22 cellular contexts compared by ENCODE assay signal in genomic region chr6:170038251-170038650, GRCh38.
DNase-seq lines count a peak whose midpoint lies in the region; ATAC-seq and TF ChIP-seq lines count a peak whose summit lies in the region.
"Had no signal": no experiment of that assay in that cellular context is flagged by ENCODE, and none has a peak within 500 bp of the region (broad histone marks: within the 10 kb centered on the region; RNA-seq: fewer than 3 reads in every experiment).

No MANE protein-coding gene starts in this region.

- TF ChIP-seq EP300 in stomach (IDR thresholded peaks at IDR 0.05) = no peak

- intact Hi-C loops in MCF 10A (cut with micrococcal nuclease) (no loop called here), stomach (cut with DNase I; ENCODE audit: low total_unique reads) (no loop called here)

- H3K9ac ChIP-seq in HUES64 (ENCODE audit: low read depth, low read length) = no peak overlapping the region

- H3K9me3 Mint-ChIP-seq in MCF 10A (ENCODE audit: unreplicated experiment) = peaks cover 8% of the 10 kb centered on the region

- TF ChIP-seq CTCF in MCF 10A (IDR thresholded peaks at IDR 0.05; ENCODE audit: unreplicated experiment) (no peak), stomach (IDR thresholded peaks at IDR 0.05) (no peak)

- no peaks in the 10 kb centered on the region for H3K36me3 ChIP-seq in HUES64 (ENCODE audit: insufficient read depth, low read length)
- H3K36me3 ChIP-seq in stomach = no peaks in the 10 kb centered on the region
- H3K36me3 ChIP-seq: esophagus muscularis mucosa, SJCRH30 had no signal

- WGBS in HUES64 = 60% methylated on average over 7 of the region's 7 CpGs
- 71 to 90% (median 75%) methylated on average over 5 to 7 of the region's 7 CpGs for WGBS in stomach, 5 donors

- H3K36me3 Mint-ChIP-seq in MCF 10A (ENCODE audit: insufficient read depth, unreplicated experiment) = no peaks in the 10 kb centered on the region

- in situ Hi-C loops in KBM-7 (cut with MboI; ENCODE audit: low pct_unique_long_range_greater_than_20kb, low sequenced_read_pairs) = no loop called here

- H3K27me3 Mint-ChIP-seq in MCF 10A (ENCODE audit: insufficient read depth, unreplicated experiment) = no peaks in the 10 kb centered on the region

- H3K27ac ChIP-seq in HUES64 (ENCODE audit: low read depth, low read length) (peak overlapping the region; percentile 24; the same call in 1 of the 2 replicates), stomach (peak overlapping the region; percentile 38 to 65 (median 52))
- H3K27ac ChIP-seq: HL-60, SJCRH30 had no signal

- no peaks in the 10 kb centered on the region for H3K4me1 Mint-ChIP-seq in MCF 10A (ENCODE audit: insufficient read depth, unreplicated experiment)
- H3K4me1 Mint-ChIP-seq: activated B cell treated with CpG ODN at 0.5 μM for 24 hours; activated naive CD8-positive, alpha-beta T cell treated with anti-CD3 and anti-CD28 coated beads, Interleukin-2, amount 50 U/mL, for 24 hours; immature natural killer cell; memory B cell had no signal

- TF ChIP-seq POLR2A in stomach (IDR thresholded peaks at IDR 0.05) = no peak

- H3K27ac Mint-ChIP-seq in MCF 10A (ENCODE audit: low read depth, unreplicated experiment) = peak overlapping the region; percentile 57
- H3K27ac Mint-ChIP-seq: activated B cell treated with CpG ODN at 0.5 μM for 24 hours; activated naive CD8-positive, alpha-beta T cell treated with anti-CD3 and anti-CD28 coated beads, Interleukin-2, amount 50 U/mL, for 24 hours; activated T-cell treated with anti-CD3 and anti-CD28 coated beads, Interleukin-2, amount 50 U/mL, for 72 hours; immature natural killer cell; memory B cell; nephron had no signal

- POLR2A ChIA-PET in MCF 10A (lab: Yijun Ruan, JAX) = no interaction called here

- H3K27me3 ChIP-seq in HUES64 (ENCODE audit: insufficient read depth, low read length) (no peaks in the 10 kb centered on the region), stomach (no peaks in the 10 kb centered on the region)
- H3K27me3 ChIP-seq: esophagus muscularis mucosa, SJCRH30 had no signal

- CTCF ChIA-PET in MCF 10A (lab: Yijun Ruan, JAX) = interaction anchor here (0.6 kb wide), 1 partner anchor 9 kb away, joined by 3 read pairs; no protein-coding TSS in a partner anchor

- no peak overlapping the region for H3K4me3 Mint-ChIP-seq in MCF 10A (ENCODE audit: unreplicated experiment)
- H3K4me3 Mint-ChIP-seq: activated B cell treated with CpG ODN at 0.5 μM for 24 hours; activated naive CD8-positive, alpha-beta T cell treated with anti-CD3 and anti-CD28 coated beads, Interleukin-2, amount 50 U/mL, for 24 hours; activated T-cell treated with anti-CD3 and anti-CD28 coated beads, Interleukin-2, amount 50 U/mL, for 72 hours; immature natural killer cell; memory B cell; nephron had no signal

- H3K4me1 ChIP-seq in HUES64 (ENCODE audit: insufficient read depth, low read length) = peaks cover 40% of the 10 kb centered on the region
- no peaks in the 10 kb centered on the region for H3K4me1 ChIP-seq in stomach
- H3K4me1 ChIP-seq: SJCRH30 had no signal

- H3K9me3 ChIP-seq in HUES64 (ENCODE audit: insufficient read depth, low read depth, low read length) (peaks cover 6% of the 10 kb centered on the region; the same call in 1 of the 2 replicates), stomach (peaks cover 3 to 9% (median 4%) of the 10 kb centered on the region in 4 donors)
- H3K9me3 ChIP-seq: SJCRH30 had no signal

- DNase-seq in MCF 10A (ENCODE audit: unreplicated experiment) = no peak
- DNase-seq in left lobe of liver (ENCODE audit: low spot score) = peak; percentile 29
- DNase-seq in stomach = peak; percentile 24
- no peak for DNase-seq in NCI-H1105 treated with DMSO at 0.1 percent for 48 hours (lab: John Stamatoyannopoulos, UW)
- DNase-seq in KBM-7 = no peak
- DNase-seq in NCI-H1694 (lab: John Stamatoyannopoulos, UW) = no peak
- DNase-seq: activated B cell treated with CpG ODN at 0.5 μM for 24 hours; activated naive CD8-positive, alpha-beta T cell treated with anti-CD3 and anti-CD28 coated beads, Interleukin-2, amount 50 U/mL, for 24 hours; activated T-cell treated with anti-CD3 and anti-CD28 coated beads, Interleukin-2, amount 50 U/mL, for 72 hours; HCEC 1CT; immature natural killer cell; KG1; NCI-H1048; NCI-H524; SJCRH30; stimulated activated naive CD8-positive, alpha-beta T cell treated with anti-CD3 and anti-CD28 coated beads, Interleukin-15, Interleukin-2, amounts not matched to agents 100 U/mL and 50 U/mL, for 24 hours; T-helper 2 cell had no signal

- no peak overlapping the region for H3K4me3 ChIP-seq in HUES64 (ENCODE audit: low read length)
- H3K4me3 ChIP-seq in stomach = no peak overlapping the region
- H3K4me3 ChIP-seq: esophagus muscularis mucosa, SJCRH30 had no signal

- no TSS peak for BruUV-seq in MCF 10A (replicated peaks; lab: Mats Ljungman, UMichigan)

- ATAC-seq in left lobe of liver = no peak
- ATAC-seq: activated naive CD8-positive, alpha-beta T cell treated with anti-CD3 and anti-CD28 coated beads, Interleukin-2, amount 50 U/mL, for 24 hours; activated T-cell treated with anti-CD3 and anti-CD28 coated beads, Interleukin-2, amount 50 U/mL, for 72 hours; stimulated activated naive CD8-positive, alpha-beta T cell treated with anti-CD3 and anti-CD28 coated beads, Interleukin-15, Interleukin-2, amounts not matched to agents 100 U/mL and 50 U/mL, for 24 hours had no signal

Comparison
In these comparisons a context has a peak if more than half of its experiments do, and no peak if none do; other contexts are left out.
1. DNase-seq: peak in left lobe of liver (single experiment) and stomach (single experiment); none in MCF 10A (single experiment), NCI-H1105 treated with DMSO at 0.1 percent for 48 hours (single experiment), KBM-7 (single experiment) and NCI-H1694 (single experiment).